In genomic region chr5:167425161-167425560, GRCh38 we compare ENCODE assay signal across 28 cellular contexts.
A peak's percentile ranks its signal among the peaks of the same experiment; 100 is the strongest.
DNase-seq lines count a peak whose midpoint lies in the region; FAIRE-seq and TF ChIP-seq lines count a peak whose summit lies in the region.
"Had no signal": no experiment of that assay in that cellular context is flagged by ENCODE, and none has a peak within 500 bp of the region (broad histone marks: within the 10 kb centered on the region; RNA-seq: fewer than 3 reads in every experiment).

No MANE protein-coding gene starts in this region.

- H4K8ac ChIP-seq in mesendoderm (ENCODE audit: low read depth, low read length): no peak overlapping the region

- no peak for TF ChIP-seq CTCF in D721Med (IDR thresholded peaks at IDR 0.05; ENCODE audit: insufficient read depth, missing control alignments)

- H3K27ac ChIP-seq in mesendoderm (ENCODE audit: low read depth, low read length): no peak overlapping the region
- H3K27ac ChIP-seq: 22Rv1; A549; BLaER1; BLaER1 treated with 17β-estradiol and CSF1 and Interleukin-3, amounts not matched to agents 10 nM and 100 nM; C4-2B had no signal

- DNase-seq in mesendoderm: peak; percentile 67
- no peak for DNase-seq in D721Med (ENCODE audit: insufficient read length, low spot score)
- DNase-seq: 8988T; ACHN; AML-193; BE2C; C1 segment of cervical spinal cord; Caco-2; Calu3; CD4-positive, alpha-beta memory T cell; CD4-positive, alpha-beta T cell; CD4-positive, CD25-positive, alpha-beta regulatory T cell; CD8-positive, alpha-beta memory T cell; CD8-positive, alpha-beta T cell; COR-L47; DMS 273 treated with DMSO at 0.1 percent for 48 hours; DMS153; DMS53; DMS79; DMS79 treated with DMSO at 0.1 percent for 48 hours; DND-41; EL had no signal

- H3K79me2 ChIP-seq in mesendoderm (ENCODE audit: control insufficient read depth, insufficient read depth, low read length): no peaks in the 10 kb centered on the region

- H3K79me1 ChIP-seq in mesendoderm (ENCODE audit: low read length): no peaks in the 10 kb centered on the region

- no peak for FAIRE-seq in D721Med (lab: Jason Lieb, UNC)
- FAIRE-seq: A204.1, A549 had no signal

- H4K5ac ChIP-seq in mesendoderm (ENCODE audit: low read length): no peak overlapping the region

- H2BK5ac ChIP-seq in mesendoderm (ENCODE audit: low read length): no peak overlapping the region

- H2BK15ac ChIP-seq in mesendoderm (replicated peaks; ENCODE audit: low read depth): no peak overlapping the region

- H2BK120ac ChIP-seq in mesendoderm (ENCODE audit: low read depth, low read length): no peak overlapping the region

- no peak overlapping the region for H2AK5ac ChIP-seq in mesendoderm (ENCODE audit: low read length)

- H3K23ac ChIP-seq in mesendoderm (ENCODE audit: low read length): no peak overlapping the region

- H3K4ac ChIP-seq in mesendoderm (ENCODE audit: low read depth, low read length): no peak overlapping the region

- H3K4me2 ChIP-seq in mesendoderm (ENCODE audit: low read length): no peak overlapping the region
- H3K4me2 ChIP-seq: A549; BLaER1; BLaER1 treated with 17β-estradiol and CSF1 and Interleukin-3, amounts not matched to agents 10 nM and 100 nM had no signal

- no peaks in the 10 kb centered on the region for H3K4me1 ChIP-seq in mesendoderm (ENCODE audit: control insufficient read depth, low read depth, low read length)
- H3K4me1 ChIP-seq: A549; BE2C; BLaER1; BLaER1 treated with 17β-estradiol and CSF1 and Interleukin-3, amounts not matched to agents 10 nM and 100 nM; Caco-2 had no signal

- no peak overlapping the region for H3K18ac ChIP-seq in mesendoderm (ENCODE audit: low read length)

- H3K4me3 ChIP-seq in mesendoderm (ENCODE audit: low read length): no peak overlapping the region
- H3K4me3 ChIP-seq: A549; BLaER1; BLaER1 treated with 17β-estradiol and CSF1 and Interleukin-3, amounts not matched to agents 10 nM and 100 nM had no signal

- H3K56ac ChIP-seq in mesendoderm (ENCODE audit: low read length): no peak overlapping the region

- no peaks in the 10 kb centered on the region for H3K27me3 ChIP-seq in mesendoderm (ENCODE audit: insufficient read depth, low read length, poor library complexity)
- H3K27me3 ChIP-seq: BE2C; BLaER1; BLaER1 treated with 17β-estradiol and CSF1 and Interleukin-3, amounts not matched to agents 10 nM and 100 nM had no signal

- H3K36me3 ChIP-seq in mesendoderm (ENCODE audit: control insufficient read depth, insufficient read depth, low read length): no peaks in the 10 kb centered on the region
- H3K36me3 ChIP-seq: BE2C; BLaER1; BLaER1 treated with 17β-estradiol and CSF1 and Interleukin-3, amounts not matched to agents 10 nM and 100 nM had no signal

- no CpG with 5 or more reads among the region's 3 CpGs for WGBS in mesendoderm (ENCODE audit: extremely low coverage, insufficient coverage, low lambda C conversion rate)

- no peak overlapping the region for H3K9ac ChIP-seq in mesendoderm (ENCODE audit: low read length)
- H3K9ac ChIP-seq: BLaER1; BLaER1 treated with 17β-estradiol and CSF1 and Interleukin-3, amounts not matched to agents 10 nM and 100 nM had no signal
